ENCODE assay signal across 18 cellular contexts in the genomic region with DNA sequence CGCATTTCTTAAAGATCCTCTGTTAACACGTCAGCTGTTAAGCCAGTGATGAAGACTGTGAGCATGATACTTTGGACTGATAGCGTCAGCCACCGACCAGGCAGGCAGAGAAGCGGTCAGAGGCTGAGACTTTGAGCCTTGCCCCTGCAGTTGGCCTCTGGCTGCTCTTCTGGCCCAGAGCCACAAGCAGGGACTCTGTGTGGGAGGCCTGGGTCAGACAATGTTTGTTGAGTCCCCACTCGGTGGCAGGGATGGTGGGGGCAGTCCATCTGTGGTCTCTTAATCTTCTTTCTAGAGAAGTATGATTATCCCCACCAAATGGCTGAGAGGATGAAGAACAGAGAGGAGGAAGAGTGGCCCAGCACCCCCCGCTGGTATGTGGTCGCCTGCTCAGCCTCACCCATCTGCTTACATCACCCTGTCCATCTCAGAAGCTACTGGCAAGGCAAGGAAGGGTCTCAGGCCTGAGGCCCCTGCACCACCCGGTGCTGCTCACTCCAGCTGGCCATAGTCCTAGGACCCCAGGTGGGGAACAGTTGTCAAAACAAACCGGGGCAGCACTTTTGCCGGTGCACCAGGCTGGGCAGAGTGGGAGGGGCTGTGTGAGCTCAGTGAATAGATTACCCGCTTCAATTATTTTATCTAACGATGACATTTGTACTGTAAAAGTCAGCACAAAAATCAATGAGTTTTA.
DNase-seq lines count a peak whose midpoint lies in the region; ATAC-seq, FAIRE-seq and TF ChIP-seq lines count a peak whose summit lies in the region.
"Had no signal": no experiment of that assay in that cellular context is flagged by ENCODE, and none has a peak within 500 bp of the region (broad histone marks: within the 10 kb centered on the region; RNA-seq: fewer than 3 reads in every experiment).

No MANE protein-coding gene starts in this region.

- CTCF ChIA-PET in WTC11 (lab: Charles Lee) = interaction anchor here (1.1 kb wide), 1 partner anchor 14 kb away, joined by 3 read pairs; no protein-coding TSS in a partner anchor

- no peak overlapping the region for H3K4me3 ChIP-seq in NB4 (ENCODE audit: low read depth, low read length)
- H3K4me3 ChIP-seq in liver (ENCODE audit: low read depth in 1 of 3, low read length in 3 of 3) = no peak overlapping the region
- H3K4me3 ChIP-seq in small intestine (ENCODE audit: low read depth in 1 of 2, low read length in 2 of 2) = no peak overlapping the region
- H3K4me3 ChIP-seq: uterus had no signal

- FAIRE-seq in small intestine (lab: Jason Lieb, UNC) = no peak
- FAIRE-seq: endometrium had no signal

- TF ChIP-seq RAD21 in liver (IDR thresholded peaks at IDR 0.05) = no peak

- H3K36me3 ChIP-seq in liver (ENCODE audit: control insufficient read depth in 4 of 4, insufficient read depth in 3 of 4, low read depth in 1 of 4, low read length in 3 of 4) (no peaks in the 10 kb centered on the region), small intestine (ENCODE audit: control insufficient read depth in 2 of 2, insufficient read depth in 2 of 2, low read length in 2 of 2) (no peaks in the 10 kb centered on the region)
- H3K36me3 ChIP-seq: uterus had no signal

- TF ChIP-seq CTCF in NB4 (IDR thresholded peaks at IDR 0.05; ENCODE audit: low read depth, low read length) (no peak), WTC11 (IDR thresholded peaks at IDR 0.05) (no peak), liver (IDR thresholded peaks at IDR 0.05; ENCODE audit: low read depth, low read length, missing input control) (no peak)

- H3K9ac ChIP-seq in liver (ENCODE audit: low read depth in 1 of 2, low read length in 2 of 2) = no peak overlapping the region

- DNase-seq in NB4 (ENCODE audit: low read depth) = peak; percentile 80
- peak; percentile 5 for DNase-seq in WTC11 (ENCODE audit: low spot score)
- DNase-seq in small intestine = peak; percentile 96
- DNase-seq in NCI-H146 (lab: John Stamatoyannopoulos, UW) = no peak
- no peak for DNase-seq in cortex of kidney (lab: John Stamatoyannopoulos, UW)
- DNase-seq in activated CD4-positive, CD25-positive, alpha-beta regulatory T cell (lab: John Stamatoyannopoulos, UW) = no peak
- DNase-seq: CD8-positive, alpha-beta memory T cell; DMS79 treated with DMSO at 0.1 percent for 48 hours; NCI-H2029 treated with DMSO at 0.1 percent for 48 hours; NCI-H510A treated with DMSO at 0.1 percent for 48 hours; nucleus accumbens; right cardiac atrium; SIG-M5; stimulated activated CD4-positive, alpha-beta T cell treated with anti-CD3 and anti-CD28 coated beads, Interleukin-2, amount 100 ng/mL, for 24 hours; T-helper 17 cell; uterus had no signal

- H3K27ac ChIP-seq in liver (ENCODE audit: low read depth in 1 of 2, low read length in 2 of 2) (peak overlapping the region; percentile 78 to 84), small intestine (ENCODE audit: low read depth in 1 of 2, low read length in 1 of 2) (peak overlapping the region; percentile 90 to 96)
- H3K27ac ChIP-seq: uterus had no signal

- H3K27me3 ChIP-seq in liver (ENCODE audit: control insufficient read depth in 4 of 4, insufficient read depth in 4 of 4, low read length in 3 of 4) = no peaks in the 10 kb centered on the region
- no peaks in the 10 kb centered on the region for H3K27me3 ChIP-seq in small intestine (ENCODE audit: control insufficient read depth in 2 of 2, insufficient read depth in 2 of 2, low read length in 2 of 2)
- H3K27me3 ChIP-seq: uterus had no signal

- H3K27me3 Mint-ChIP-seq in WTC11 (ENCODE audit: low read depth) = no peaks in the 10 kb centered on the region; the same call in 1 of the 2 replicates

- no peaks in the 10 kb centered on the region for H3K9me3 ChIP-seq in liver (ENCODE audit: control insufficient read depth in 4 of 4, low read length in 3 of 4)
- H3K9me3 ChIP-seq in small intestine (ENCODE audit: control insufficient read depth, low read depth) = no peaks in the 10 kb centered on the region
- H3K9me3 ChIP-seq: uterus had no signal

- no peak overlapping the region; the same call in 1 of the 2 replicates for H3K27ac Mint-ChIP-seq in WTC11
- H3K27ac Mint-ChIP-seq: T-helper 17 cell had no signal

- ATAC-seq in WTC11 = no peak
- ATAC-seq: right cardiac atrium, T-helper 17 cell had no signal

- no peak for TF ChIP-seq POLR2A in NB4 (IDR thresholded peaks at IDR 0.05; ENCODE audit: extremely low read depth, insufficient read length)

- no peaks in the 10 kb centered on the region for H3K4me1 Mint-ChIP-seq in WTC11
- H3K4me1 Mint-ChIP-seq: CD8-positive, alpha-beta memory T cell had no signal

- H3K36me3 Mint-ChIP-seq in WTC11 = no peaks in the 10 kb centered on the region
- H3K36me3 Mint-ChIP-seq: CD8-positive, alpha-beta memory T cell had no signal

- 29% methylated on average over 13 of the region's 13 CpGs for WGBS in liver
- 15 to 54% (median 35%) methylated on average over 13 of the region's 13 CpGs for WGBS in small intestine, 3 donors

- H3K9me3 Mint-ChIP-seq in WTC11 = no peaks in the 10 kb centered on the region
- H3K9me3 Mint-ChIP-seq: CD8-positive, alpha-beta memory T cell had no signal

- H3K4me3 Mint-ChIP-seq in WTC11 = no peak overlapping the region
- H3K4me3 Mint-ChIP-seq: CD8-positive, alpha-beta memory T cell; T-helper 17 cell had no signal

- POLR2A ChIA-PET in WTC11 (lab: Charles Lee) = no interaction called here

- H3K4me1 ChIP-seq in liver (ENCODE audit: control insufficient read depth in 4 of 4, insufficient read depth in 4 of 4, low read length in 3 of 4) (peaks cover 6 to 26% (median 21%) of the 10 kb centered on the region in 4 donors), small intestine (ENCODE audit: control insufficient read depth in 2 of 2, insufficient read depth in 1 of 2, low read depth in 1 of 2, low read length in 1 of 2) (peaks cover 0 to 17% of the 10 kb centered on the region in 2 donors)
- H3K4me1 ChIP-seq: uterus had no signal

TF ChIP-seq in WTC11, 78 proteins besides CTCF, POLR2A, EP300 and RAD21 (continues in another document):
- TF ChIP-seq HMGXB4 (CRISPR knock-in tag; IDR thresholded peaks at IDR 0.05) = no peak
- TF ChIP-seq ELF4 (CRISPR knock-in tag; IDR thresholded peaks at IDR 0.05; ENCODE audit: low read depth) = no peak
- no peak for TF ChIP-seq TP53 (CRISPR knock-in tag; IDR thresholded peaks at IDR 0.05)

TF ChIP-seq in liver, 16 proteins besides CTCF, POLR2A, EP300 and RAD21:
- TF ChIP-seq YY1 (IDR thresholded peaks at IDR 0.05) = peak; percentile 44
- peak; percentile 58 to 88 for TF ChIP-seq RXRA (IDR thresholded peaks at IDR 0.05)
- TF ChIP-seq, protein P1, sequence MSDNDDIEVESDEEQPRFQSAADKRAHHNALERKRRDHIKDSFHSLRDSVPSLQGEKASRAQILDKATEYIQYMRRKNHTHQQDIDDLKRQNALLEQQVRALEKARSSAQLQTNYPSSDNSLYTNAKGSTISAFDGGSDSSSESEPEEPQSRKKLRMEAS (IDR thresholded peaks at IDR 0.05) = no peak
- TF ChIP-seq FOXA1 (IDR thresholded peaks at IDR 0.05) = peak; percentile 41
- TF ChIP-seq JUND (IDR thresholded peaks at IDR 0.05) = peak in 1 of 2 donors; percentile 89
- peak; percentile 77 for TF ChIP-seq SP1 (IDR thresholded peaks at IDR 0.05)
- TF ChIP-seq ZBTB33 (IDR thresholded peaks at IDR 0.05) = no peak
- TF ChIP-seq HNF4G (IDR thresholded peaks at IDR 0.05) = peak; percentile 96
- no peak for TF ChIP-seq EGR1 (IDR thresholded peaks at IDR 0.05; ENCODE audit: low read depth in 2 of 2)
- TF ChIP-seq NR2F2 (IDR thresholded peaks at IDR 0.05) = no peak
- peak; percentile 97 to 99 for TF ChIP-seq HNF4A (conservative IDR thresholded peaks at IDR 0.05)
- TF ChIP-seq FOXA2 (IDR thresholded peaks at IDR 0.05) = no peak

Comparison
In these comparisons a context has a peak if more than half of its experiments do, and no peak if none do; other contexts are left out.
1. DNase-seq: peak in NB4 (single experiment), WTC11 (single experiment) and small intestine (single experiment); none in NCI-H146 (single experiment), cortex of kidney (single experiment) and activated CD4-positive, CD25-positive, alpha-beta regulatory T cell (0 of 4).